ENCODE assay signal across 9 cellular contexts in the genomic region with DNA sequence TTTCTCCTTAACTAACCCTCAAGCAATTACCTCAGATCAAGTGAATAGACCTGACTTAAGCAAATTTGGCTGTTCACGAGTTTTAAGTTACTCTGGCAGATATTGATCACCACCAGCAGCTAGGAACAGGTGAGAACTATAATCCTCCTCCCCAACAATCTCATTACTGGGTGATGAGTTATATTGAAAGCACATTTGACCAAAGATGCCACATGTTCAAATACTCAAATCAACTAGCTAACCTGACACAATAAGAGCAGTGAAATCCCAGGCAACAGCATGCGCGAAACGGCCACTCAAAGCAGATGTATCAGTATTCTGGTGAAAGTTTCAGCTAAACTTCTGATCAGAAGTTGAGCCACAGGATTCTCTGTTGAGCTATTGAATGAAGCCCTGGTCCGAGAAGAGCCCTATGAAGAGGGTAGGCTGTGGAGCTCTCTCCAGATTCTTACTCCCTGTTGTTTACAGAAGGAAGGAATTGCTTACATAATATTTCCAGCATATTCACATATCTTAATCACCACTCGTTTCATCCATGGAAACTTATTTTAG. TPM values are rescaled to one million over a fixed set of nuclear protein-coding genes. Genes with fewer than 3 reads are reported as not detected.
DNase-seq lines count a peak whose midpoint lies in the region; ATAC-seq and TF ChIP-seq lines count a peak whose summit lies in the region.
"Had no signal": no experiment of that assay in that cellular context is flagged by ENCODE, and none has a peak within 500 bp of the region (broad histone marks: within the 10 kb centered on the region; RNA-seq: fewer than 3 reads in every experiment).

No MANE protein-coding gene starts in this region.

- H3K4me2 ChIP-seq in IMR-90 (ENCODE audit: low read depth, low read length) = peak overlapping the region; percentile 84
- H3K4me2 ChIP-seq in osteoblast (ENCODE audit: insufficient read depth, low read length) = peak overlapping the region; percentile 76

- TF ChIP-seq RAD21 in IMR-90 (IDR thresholded peaks at IDR 0.05; ENCODE audit: low read length) = no peak

- H3K56ac ChIP-seq in IMR-90 (ENCODE audit: extremely low read depth, insufficient read depth, low read length) = peak overlapping the region; percentile 99

- H3K27me3 ChIP-seq in IMR-90 (ENCODE audit: control insufficient read depth, insufficient read depth, low read length) (no peaks in the 10 kb centered on the region), osteoblast (ENCODE audit: insufficient read depth, low read length) (no peaks in the 10 kb centered on the region), testis (no peaks in the 10 kb centered on the region), lower lobe of right lung (ENCODE audit: low read depth) (no peaks in the 10 kb centered on the region)

- H3K79me1 ChIP-seq in IMR-90 (ENCODE audit: low read depth in 1 of 2, low read length in 2 of 2) = peaks cover 9 to 39% of the 10 kb centered on the region in 2 experiments; a peak in 3 of 4 replicates

- no peaks in the 10 kb centered on the region for H4K20me1 ChIP-seq in IMR-90 (ENCODE audit: insufficient read depth, low read length)
- H4K20me1 ChIP-seq in osteoblast (ENCODE audit: insufficient read depth, low read length) = no peaks in the 10 kb centered on the region

- peaks cover 8% of the 10 kb centered on the region for H3K9me1 ChIP-seq in IMR-90 (ENCODE audit: insufficient read depth, low read length)

- H2BK5ac ChIP-seq in IMR-90 (ENCODE audit: low read depth, low read length, poor library complexity, severe bottlenecking) = peak overlapping the region; percentile 99

- H3K4me1 ChIP-seq in IMR-90 (ENCODE audit: control insufficient read depth, insufficient read depth, low read length) = peaks cover 16% of the 10 kb centered on the region
- peaks cover 57% of the 10 kb centered on the region for H3K4me1 ChIP-seq in osteoblast (ENCODE audit: insufficient read depth, low read length)
- no peaks in the 10 kb centered on the region for H3K4me1 ChIP-seq in testis
- H3K4me1 ChIP-seq in lower lobe of right lung = peaks cover 47% of the 10 kb centered on the region

- peak overlapping the region; percentile 86 for H2AK9ac ChIP-seq in IMR-90 (replicated peaks; ENCODE audit: low read depth, low read length, poor library complexity)

- H4K5ac ChIP-seq in IMR-90 (ENCODE audit: low read depth, low read length) = peak overlapping the region; percentile 94

- ATAC-seq in GM18868 (IDR thresholded peaks at IDR 0.05; ENCODE audit: unreplicated experiment) (peak; percentile 88), GM21786 (IDR thresholded peaks at IDR 0.05; ENCODE audit: unreplicated experiment) (peak; percentile 72), IMR-90 (ENCODE audit: low read depth) (peak; percentile 62), lower lobe of right lung (no peak)
- ATAC-seq: T-helper 17 cell had no signal

- POLR2A ChIA-PET in IMR-90 (lab: Charles Lee; ENCODE audit: unreplicated experiment) = interaction anchor here (0.8 to 0.9 kb wide), 2 partner anchors 31 to 51 kb away, joined by 3 read pairs; no protein-coding TSS in a partner anchor

- dilution Hi-C loops in IMR-90 (cut with HindIII; ENCODE audit: low sequenced_read_pairs, unreplicated experiment) = no loop called here

- H3K27ac ChIP-seq in IMR-90 (ENCODE audit: insufficient read depth, low read length) (peak overlapping the region; percentile 99), osteoblast (ENCODE audit: low read depth, low read length) (peak overlapping the region; percentile 97), testis (peak overlapping the region in 1 of 2 donors; percentile 11), lower lobe of right lung (no peak overlapping the region), substantia nigra (ENCODE audit: low read depth, low read length, poor library complexity, severe bottlenecking) (no peak overlapping the region)

- H3K79me2 ChIP-seq in osteoblast (ENCODE audit: insufficient read depth, low read length) = no peaks in the 10 kb centered on the region

- no peak overlapping the region; the same call in 1 of the 2 replicates for H3K4me3 ChIP-seq in IMR-90 (ENCODE audit: insufficient read depth, low read depth, low read length)
- H3K4me3 ChIP-seq in osteoblast (ENCODE audit: insufficient read depth, low read length) = peak overlapping the region; percentile 40
- H3K4me3 ChIP-seq in testis = no peak overlapping the region
- no peak overlapping the region for H3K4me3 ChIP-seq in lower lobe of right lung

- in situ Hi-C loops in IMR-90 (cut with MboI; ENCODE audit: low sequenced_read_pairs) = loop anchor here (5.0 kb wide), 1 partner anchor 310 kb away; no protein-coding TSS in a partner anchor

- peak overlapping the region; percentile 13 for H2AFZ ChIP-seq in IMR-90 (replicated peaks; ENCODE audit: low read length, poor library complexity)
- peak overlapping the region; percentile 54 for H2AFZ ChIP-seq in osteoblast (ENCODE audit: low read length)

- H3K14ac ChIP-seq in IMR-90 (replicated peaks; ENCODE audit: low read depth, low read length) = peak overlapping the region; percentile 90

- TSS peak; percentile 81 for BruUV-seq in IMR-90 (replicated peaks; lab: Mats Ljungman, UMichigan)

- CTCF ChIA-PET in IMR-90 (lab: Yijun Ruan, JAX) = interaction anchor here (0.5 to 1.1 kb wide), 3 partner anchors 44 to 318 kb away, joined by 3 to 4 read pairs (median 3); no protein-coding TSS in a partner anchor

- H3K18ac ChIP-seq in IMR-90 (ENCODE audit: low read depth, low read length) = peak overlapping the region; percentile 95

- no CpG with 5 or more reads among the region's 6 CpGs for WGBS in IMR-90 (ENCODE audit: extremely low coverage in 2 of 2, insufficient read length in 1 of 2), 2 experiments
- 58 to 66% methylated on average over 6 of the region's 6 CpGs for whole genome bisulfite sequencing in testis, 2 donors

- peak overlapping the region; percentile 77; the same call in 2 of the 3 replicates for H2BK15ac ChIP-seq in IMR-90 (ENCODE audit: low read depth, low read length)

- H2BK20ac ChIP-seq in IMR-90 (ENCODE audit: low read depth, low read length) = peak overlapping the region; percentile 99

- TF ChIP-seq CTCF in IMR-90 (conservative IDR thresholded peaks at IDR 0.05; ENCODE audit: low read depth, low read length) (no peak), osteoblast (IDR thresholded peaks at IDR 0.05; ENCODE audit: extremely low read depth, low read depth, low read length) (no peak), testis (IDR thresholded peaks at IDR 0.05) (no peak), lower lobe of right lung (IDR thresholded peaks at IDR 0.05) (no peak)

- H4K8ac ChIP-seq in IMR-90 (ENCODE audit: low read depth in 2 of 2, low read length in 2 of 2) = peak overlapping the region; percentile 86 to 97

- intact Hi-C loops in IMR-90 (cut with micrococcal nuclease) (loop anchor here (2.0 kb wide), 1 partner anchor 53 kb away; a partner anchor contains a TSS), testis (cut with DNase I; ENCODE audit: low total_unique reads) (no loop called here), lower lobe of right lung (cut with DNase I) (no loop called here)

- H3K36me3 ChIP-seq in IMR-90 (ENCODE audit: control insufficient read depth, insufficient read depth, low read length) = no peaks in the 10 kb centered on the region
- no peaks in the 10 kb centered on the region for H3K36me3 ChIP-seq in osteoblast (ENCODE audit: insufficient read depth, low read length)
- H3K36me3 ChIP-seq in testis (ENCODE audit: low read depth, missing control alignments) = no peaks in the 10 kb centered on the region
- H3K36me3 ChIP-seq in lower lobe of right lung = no peaks in the 10 kb centered on the region

- peak overlapping the region; percentile 98 for H3K4ac ChIP-seq in IMR-90 (ENCODE audit: low read depth, low read length)

- TF ChIP-seq POLR2A in IMR-90 (IDR thresholded peaks at IDR 0.05; ENCODE audit: low read depth, low read length) = 0 out of 2 replicates have a peak, but pooled peaks have one; percentile 42
- no peak for TF ChIP-seq POLR2A in testis (IDR thresholded peaks at IDR 0.05)

- DNase-seq in IMR-90 = peak; percentile 62
- DNase-seq in osteoblast (ENCODE audit: insufficient read length, low spot score, missing footprints) = no peak
- DNase-seq in NCI-H2227 treated with DMSO at 0.1 percent for 48 hours (lab: John Stamatoyannopoulos, UW) = no peak
- DNase-seq in testis = no peak
- no peak for DNase-seq in lower lobe of right lung
- DNase-seq in substantia nigra (lab: John Stamatoyannopoulos, UW) = no peak
- DNase-seq: T-helper 17 cell had no signal

- peak overlapping the region; percentile 72 for H3K9ac ChIP-seq in IMR-90 (ENCODE audit: low read depth, low read length)

- peak overlapping the region; percentile 99 for H2BK120ac ChIP-seq in IMR-90 (ENCODE audit: low read depth, low read length)

- peak overlapping the region; percentile 98 for H4K91ac ChIP-seq in IMR-90 (ENCODE audit: insufficient read depth, low read depth, low read length)

- peak overlapping the region; percentile 99 for H3K23ac ChIP-seq in IMR-90 (ENCODE audit: low read depth, low read length)

- peaks cover 4% of the 10 kb centered on the region; the same call in 1 of the 2 replicates for H3K9me3 ChIP-seq in IMR-90 (ENCODE audit: control insufficient read depth, insufficient read depth, low read length)
- no peaks in the 10 kb centered on the region for H3K9me3 ChIP-seq in osteoblast (ENCODE audit: low read depth, low read length)
- H3K9me3 ChIP-seq in testis = no peaks in the 10 kb centered on the region
- no peaks in the 10 kb centered on the region for H3K9me3 ChIP-seq in lower lobe of right lung

- H2AK5ac ChIP-seq in IMR-90 (ENCODE audit: low read depth, low read length) = peak overlapping the region; percentile 97

TF ChIP-seq in IMR-90, 13 proteins besides CTCF, POLR2A, EP300 and RAD21:
- TF ChIP-seq FOS (IDR thresholded peaks at IDR 0.05; ENCODE audit: low read depth, low read length) (no peak), MAFK (IDR thresholded peaks at IDR 0.05; ENCODE audit: low read depth, low read length) (peak; percentile 56)
TF ChIP-seq in IMR-90: peak in this region for 1.

RNA-seq across cellular contexts. Expression of a gene that starts 52.6 kb away (rescaled TPM):
- total RNA-seq in IMR-90 (2012; rRNA removed) (1,496 and 1,592 TPM in 2 replicates), osteoblast (291 and 337 TPM in 2 replicates), testis (10 to 100 TPM; 33.1 to 39.9 TPM), lower lobe of right lung (531 TPM)
- polyA plus RNA-seq in IMR-90 (2012; rRNA removed) (1,549 and 1,808 TPM in 2 replicates), testis (ENCODE audit: insufficient read depth, low read depth, low replicate concordance) (84.2 TPM)
- polyA plus RNA-seq in IMR-90 (2012; cell fraction: cytosol; rRNA removed) = 1,102 and 4,328 TPM in 2 replicates
- 319 and 633 TPM in 2 replicates for polyA plus RNA-seq in IMR-90 (2012; cell fraction: nucleus; rRNA removed; ENCODE audit: low replicate concordance)

Comparison
In these comparisons a context has a peak if more than half of its experiments do, and no peak if none do; other contexts are left out.
1. ATAC-seq: peak in GM18868 (single experiment), GM21786 (single experiment) and IMR-90 (single experiment); none in lower lobe of right lung (0 of 2).
2. H3K27ac ChIP-seq: peak in IMR-90 (single experiment) and osteoblast (single experiment); none in lower lobe of right lung (single experiment) and substantia nigra (single experiment).